ENCODE assay signal across 1 cellular context in genomic region chr7:98398567-98399372, GRCh38.
TF ChIP-seq lines count a peak whose summit lies in the region.

No MANE protein-coding gene starts in this region.

TF ChIP-seq in H1, 55 proteins besides CTCF, POLR2A, EP300 and RAD21 (continued from another document):
- TF ChIP-seq RFX5 (IDR thresholded peaks at IDR 0.05; ENCODE audit: borderline replicate concordance, low read depth, low read length): no peak
